In the genomic region with DNA sequence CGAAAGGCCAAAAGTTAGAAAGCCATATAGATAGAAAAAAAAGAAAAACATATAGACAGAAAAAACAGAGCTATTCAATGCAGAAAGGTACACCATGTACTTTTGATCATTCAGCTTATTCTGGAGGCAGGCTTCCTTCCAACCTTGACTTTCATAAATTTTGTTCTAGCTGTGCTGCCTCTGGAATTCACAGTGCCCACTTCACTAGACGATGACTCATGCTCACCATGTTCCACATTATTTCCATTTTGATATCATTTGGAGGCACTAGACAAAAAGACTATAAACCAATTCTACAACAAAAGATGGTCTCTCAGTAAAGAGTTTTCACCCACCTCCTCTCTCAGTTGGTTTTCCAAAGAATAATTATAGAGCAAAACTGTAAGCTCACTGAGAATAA, we compare ENCODE assay signal across 10 cellular contexts.
"Had no signal": no experiment of that assay in that cellular context is flagged by ENCODE, and none has a peak within 500 bp of the region (broad histone marks: within the 10 kb centered on the region; RNA-seq: fewer than 3 reads in every experiment).

No MANE protein-coding gene starts in this region.

- H3K4me1 ChIP-seq: gastrocnemius medialis, SJSA1, transverse colon had no signal

- H3K4me3 ChIP-seq: gastrocnemius medialis, SJSA1, stomach, transverse colon had no signal

- DNase-seq: activated CD4-positive, alpha-beta T cell treated with anti-CD3 and anti-CD28 coated beads for 4 hours; activated CD8-positive, alpha-beta T cell treated with anti-CD3 and anti-CD28 coated beads, Interleukin-2, amount 10 ng/mL, durations not matched to agents 7 days and 5 days; activated naive CD4-positive, alpha-beta T cell treated with Interleukin-2 at 50 U/mL for 16 hours; activated naive CD8-positive, alpha-beta T cell treated with anti-CD3 and anti-CD28 coated beads, Interleukin-2, amount 50 U/mL, for 24 hours; gastrocnemius medialis; small intestine; stomach; transverse colon; WERI-Rb-1 had no signal

- H3K36me3 ChIP-seq: gastrocnemius medialis, SJSA1, stomach, transverse colon, WERI-Rb-1 had no signal

- ATAC-seq: activated CD8-positive, alpha-beta T cell treated with anti-CD3 and anti-CD28 coated beads, Interleukin-2, amount 10 ng/mL, durations not matched to agents 7 days and 5 days; activated naive CD8-positive, alpha-beta T cell treated with anti-CD3 and anti-CD28 coated beads, Interleukin-2, amount 50 U/mL, for 24 hours; gastrocnemius medialis had no signal

- H3K9me3 Mint-ChIP-seq: activated naive CD8-positive, alpha-beta T cell treated with anti-CD3 and anti-CD28 coated beads, Interleukin-2, amount 50 U/mL, for 24 hours had no signal

- H3K27ac Mint-ChIP-seq: activated CD8-positive, alpha-beta T cell treated with anti-CD3 and anti-CD28 coated beads, Interleukin-2, amount 10 ng/mL, durations not matched to agents 7 days and 5 days; activated naive CD8-positive, alpha-beta T cell treated with anti-CD3 and anti-CD28 coated beads, Interleukin-2, amount 50 U/mL, for 24 hours had no signal

- H3K4me1 Mint-ChIP-seq: activated naive CD8-positive, alpha-beta T cell treated with anti-CD3 and anti-CD28 coated beads, Interleukin-2, amount 50 U/mL, for 24 hours had no signal

- H3K27ac ChIP-seq: gastrocnemius medialis, SJSA1, stomach, transverse colon, WERI-Rb-1 had no signal

- H3K9me3 ChIP-seq: gastrocnemius medialis, stomach, transverse colon had no signal

- H3K4me3 Mint-ChIP-seq: activated CD8-positive, alpha-beta T cell treated with anti-CD3 and anti-CD28 coated beads, Interleukin-2, amount 10 ng/mL, durations not matched to agents 7 days and 5 days; activated naive CD8-positive, alpha-beta T cell treated with anti-CD3 and anti-CD28 coated beads, Interleukin-2, amount 50 U/mL, for 24 hours had no signal

- H3K27me3 ChIP-seq: gastrocnemius medialis, SJSA1, stomach, transverse colon had no signal
